In the genomic region with DNA sequence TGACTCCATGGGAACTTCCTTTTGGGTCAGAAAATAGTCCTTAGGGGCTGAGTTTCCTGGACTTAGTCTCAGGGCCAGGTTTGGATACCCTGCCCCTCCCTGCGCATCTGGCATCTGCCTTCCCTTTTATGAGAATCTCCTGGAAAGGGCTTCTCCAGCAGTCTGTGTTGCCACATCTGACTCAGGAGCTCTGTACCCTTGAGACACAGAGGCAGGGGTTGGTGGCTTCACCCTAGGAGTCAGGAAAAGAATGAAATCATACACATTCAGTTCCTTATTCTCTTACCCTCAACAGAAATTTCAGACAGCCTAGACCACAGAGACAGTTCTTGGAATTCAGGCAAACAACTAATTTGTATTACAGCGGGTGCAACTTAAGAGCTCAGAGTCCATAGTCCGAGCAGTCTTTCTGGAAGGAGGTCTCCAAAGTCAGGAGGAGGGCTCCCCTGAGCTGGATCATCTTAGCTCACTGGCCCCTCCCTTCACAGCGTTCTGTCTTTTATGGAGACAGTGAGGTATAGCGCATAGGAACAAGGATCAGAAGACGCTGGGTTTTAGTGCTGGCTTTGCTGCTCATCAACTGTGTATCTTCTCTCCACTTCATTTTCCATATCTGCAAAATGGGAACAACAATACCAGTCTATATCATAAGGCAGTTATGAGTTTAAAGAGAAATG, we compare ENCODE assay signal across 9 cellular contexts. TPM values are rescaled to one million over a fixed set of nuclear protein-coding genes. Genes with fewer than 3 reads are reported as not detected.
DNase-seq lines count a peak whose midpoint lies in the region; ATAC-seq and TF ChIP-seq lines count a peak whose summit lies in the region.
"Had no signal": no experiment of that assay in that cellular context is flagged by ENCODE, and none has a peak within 500 bp of the region (broad histone marks: within the 10 kb centered on the region; RNA-seq: fewer than 3 reads in every experiment).

No MANE protein-coding gene starts in this region.

- no peaks in the 10 kb centered on the region for H3K36me3 ChIP-seq in SJSA1

- H3K4me3 ChIP-seq in SJSA1 (no peak overlapping the region), fibroblast of the aortic adventitia (ENCODE audit: low read depth, low read length) (no peak overlapping the region), skeletal muscle cell (ENCODE audit: low read depth, low read length) (no peak overlapping the region)

- no peak for TF ChIP-seq CTCF in fibroblast of the aortic adventitia (IDR thresholded peaks at IDR 0.05; ENCODE audit: insufficient read depth, low read length)

- peaks cover 63% of the 10 kb centered on the region for H3K4me1 ChIP-seq in SJSA1 (replicated peaks)

- DNase-seq in H4 (ENCODE audit: low spot score): peak; percentile 75
- DNase-seq in SJSA1 (ENCODE audit: low read depth in 1 of 2, low spot score in 2 of 2): peak; percentile 76 to 87
- peak; percentile 71 for DNase-seq in fibroblast of the aortic adventitia (ENCODE audit: low read depth)
- peak; percentile 80 for DNase-seq in skeletal muscle cell (ENCODE audit: low read depth)
- no peak for DNase-seq in NK-92 (lab: John Stamatoyannopoulos, UW; ENCODE audit: unreplicated experiment)
- DNase-seq in NCI-H226: no peak
- no peak for DNase-seq in DMS153 treated with DMSO at 0.1 percent for 48 hours (lab: John Stamatoyannopoulos, UW; ENCODE audit: unreplicated experiment)
- DNase-seq: NCI-H146 had no signal

- no peaks in the 10 kb centered on the region for H3K27me3 ChIP-seq in SJSA1 (replicated peaks)

- ATAC-seq in HG02571 (IDR thresholded peaks at IDR 0.05; ENCODE audit: unreplicated experiment): no peak

- peak overlapping the region; percentile 87 for H3K27ac ChIP-seq in SJSA1

- H3K9me3 ChIP-seq in SJSA1 (replicated peaks): no peaks in the 10 kb centered on the region

RNA-seq across cellular contexts. Expression of gene PLAU, which starts 3.0 kb away (rescaled TPM):
- 149 and 153 TPM in 2 replicates for total RNA-seq in H4 (2014; rRNA removed; shearing (Covaris generic))
- 4.7 and 6.0 TPM in 2 replicates for total RNA-seq in SJSA1 (2014; rRNA removed; shearing (Covaris generic))
- total RNA-seq in fibroblast of the aortic adventitia (ENCODE audit: low replicate concordance): 21.6 and 24.9 TPM in 2 replicates

RNA-seq across cellular contexts. Expression of gene CAMK2G, which starts 33.6 kb away (rescaled TPM):
- total RNA-seq in H4 (2014; rRNA removed; shearing (Covaris generic)): 24.1 and 27.4 TPM in 2 replicates
- 12.5 and 17.6 TPM in 2 replicates for total RNA-seq in SJSA1 (2014; rRNA removed; shearing (Covaris generic))
- total RNA-seq in fibroblast of the aortic adventitia (ENCODE audit: low replicate concordance): 25.8 and 31.2 TPM in 2 replicates

Comparison
In these comparisons a context has a peak if more than half of its experiments do, and no peak if none do; other contexts are left out.
1. DNase-seq: peak in H4 (single experiment), SJSA1 (2 of 2), fibroblast of the aortic adventitia (single experiment) and skeletal muscle cell (single experiment); none in NK-92 (single experiment), NCI-H226 (single experiment) and DMS153 treated with DMSO at 0.1 percent for 48 hours (single experiment).